In genomic region chr17:1947229-1947742, GRCh38 we compare ENCODE assay signal across 1 cellular context.
TF ChIP-seq lines count a peak whose summit lies in the region.

No MANE protein-coding gene starts in this region.

TF ChIP-seq in HepG2, 621 proteins besides CTCF, POLR2A, EP300 and RAD21 (continued from another document):
- TF ChIP-seq ZNF281 (CRISPR knock-in tag; IDR thresholded peaks at IDR 0.05; ENCODE audit: borderline replicate concordance) (no peak), ZNF687 (CRISPR knock-in tag; IDR thresholded peaks at IDR 0.05) (peak; percentile 73), ONECUT2 (CRISPR knock-in tag; IDR thresholded peaks at IDR 0.05) (no peak), HNRNPLL (IDR thresholded peaks at IDR 0.05; ENCODE audit: low read depth, low read length, poor library complexity, severe bottlenecking) (peak; percentile 2), DMTF1 (CRISPR knock-in tag; IDR thresholded peaks at IDR 0.05) (no peak), HOXA9 (CRISPR knock-in tag; IDR thresholded peaks at IDR 0.05; ENCODE audit: borderline replicate concordance) (0 out of 2 replicates have a peak, but pooled peaks have one; percentile 15), E2F5 (CRISPR knock-in tag; conservative IDR thresholded peaks at IDR 0.05) (no peak), PBX2 (CRISPR knock-in tag; IDR thresholded peaks at IDR 0.05) (no peak), ETS1 (CRISPR knock-in tag; IDR thresholded peaks at IDR 0.05) (no peak), ZNF775 (CRISPR knock-in tag; IDR thresholded peaks at IDR 0.05; ENCODE audit: borderline replicate concordance) (no peak), FUBP1 (CRISPR knock-in tag; IDR thresholded peaks at IDR 0.05; ENCODE audit: borderline replicate concordance) (no peak), TIGD3 (CRISPR knock-in tag; IDR thresholded peaks at IDR 0.05; ENCODE audit: borderline replicate concordance) (no peak), HOXA7 (CRISPR knock-in tag; IDR thresholded peaks at IDR 0.05) (no peak), ZNF713 (CRISPR knock-in tag; IDR thresholded peaks at IDR 0.05) (no peak), ZNF792 (CRISPR knock-in tag; IDR thresholded peaks at IDR 0.05) (no peak), TFAP4 (IDR thresholded peaks at IDR 0.05; ENCODE audit: borderline replicate concordance, low read depth) (peak; percentile 59; the same call in 1 of the 2 replicates), ZNF598 (CRISPR knock-in tag; IDR thresholded peaks at IDR 0.05; ENCODE audit: borderline replicate concordance) (0 out of 2 replicates have a peak, but pooled peaks have one; percentile 26), TCF7L2 (IDR thresholded peaks at IDR 0.05; ENCODE audit: low read depth, low read length) (no peak), NRL (CRISPR knock-in tag; IDR thresholded peaks at IDR 0.05; ENCODE audit: borderline replicate concordance) (0 out of 2 replicates have a peak, but pooled peaks have one; percentile 2), SPEN (CRISPR knock-in tag; IDR thresholded peaks at IDR 0.05; ENCODE audit: low read depth) (0 out of 2 replicates have a peak, but pooled peaks have one; percentile 9), FOXP4 (CRISPR knock-in tag; IDR thresholded peaks at IDR 0.05) (no peak), ZNF496 (CRISPR knock-in tag; IDR thresholded peaks at IDR 0.05; ENCODE audit: insufficient replicate concordance) (no peak), PREB (CRISPR knock-in tag; IDR thresholded peaks at IDR 0.05) (no peak), RELA (CRISPR knock-in tag; IDR thresholded peaks at IDR 0.05) (0 out of 2 replicates have a peak, but pooled peaks have one; percentile 14), GPN1 (CRISPR knock-in tag; IDR thresholded peaks at IDR 0.05; ENCODE audit: borderline replicate concordance) (no peak), ZNF678 (CRISPR knock-in tag; IDR thresholded peaks at IDR 0.05) (no peak), MAFG (CRISPR knock-in tag; IDR thresholded peaks at IDR 0.05) (no peak), FOXA3 (CRISPR knock-in tag; IDR thresholded peaks at IDR 0.05) (no peak)
